6 cellular contexts compared by ENCODE assay signal in the genomic region with DNA sequence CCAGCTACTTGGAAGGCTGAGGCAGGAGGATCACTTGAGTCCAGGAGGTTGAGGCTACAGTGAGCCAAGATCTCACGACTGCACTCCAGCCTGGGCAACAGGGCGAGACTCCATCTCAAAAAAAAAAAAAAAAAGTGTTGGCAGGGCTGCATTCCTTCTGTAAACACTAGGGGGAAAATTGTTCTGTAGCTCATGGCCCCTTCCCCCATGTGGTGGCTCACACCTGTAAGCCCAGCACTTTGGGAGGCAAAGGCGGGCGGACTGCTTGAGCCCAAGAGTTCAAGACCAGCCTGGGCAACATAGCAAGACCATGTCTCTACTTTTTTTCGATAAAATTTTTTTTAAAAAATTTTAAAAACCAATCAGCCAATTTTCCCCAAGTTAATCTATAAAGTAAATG. TPM values are rescaled to one million over a fixed set of nuclear protein-coding genes. Genes with fewer than 3 reads are reported as not detected.
A peak's percentile ranks its signal among the peaks of the same experiment; 100 is the strongest.
DNase-seq lines count a peak whose midpoint lies in the region; TF ChIP-seq lines count a peak whose summit lies in the region.
"Not testable (repeated sequence)": the region's sequence is repeated elsewhere in the genome, so short reads cannot be mapped to it uniquely, and the experiment has no call there.

No MANE protein-coding gene starts in this region.

- H3K9ac ChIP-seq in SK-N-SH; mesendoderm (ENCODE audit: low read length): not testable (repeated sequence)

- not testable (repeated sequence) for H3K9me3 ChIP-seq in SK-N-SH

- not testable (repeated sequence) for H4K8ac ChIP-seq in mesendoderm (ENCODE audit: low read depth, low read length)

- not testable (repeated sequence) for H2BK120ac ChIP-seq in mesendoderm (ENCODE audit: low read depth, low read length)

- not testable (repeated sequence) for H2BK15ac ChIP-seq in mesendoderm (replicated peaks; ENCODE audit: low read depth)

- TF ChIP-seq CTCF in GM12864 (IDR thresholded peaks at IDR 0.05; ENCODE audit: low read depth, low read length, missing control alignments) (peak; percentile 13), SK-N-SH (IDR thresholded peaks at IDR 0.05) (peak; percentile 30; the same call in 1 of the 2 replicates), choroid plexus epithelial cell (conservative IDR thresholded peaks at IDR 0.05; ENCODE audit: low read depth, low read length) (peak; percentile 22), type B pancreatic cell (conservative IDR thresholded peaks at IDR 0.05) (peak; percentile 42)

- H3K56ac ChIP-seq in mesendoderm (ENCODE audit: low read length) = not testable (repeated sequence)

- not testable (repeated sequence) for H3K23ac ChIP-seq in mesendoderm (ENCODE audit: low read length)

- DNase-seq in GM12864 (ENCODE audit: low read depth); HEK293T (ENCODE audit: extremely low spot score); SK-N-SH; choroid plexus epithelial cell (ENCODE audit: low read depth); type B pancreatic cell (ENCODE audit: extremely low spot score, unreplicated experiment): not testable (repeated sequence)
- peak; percentile 38 for DNase-seq in mesendoderm

- TF ChIP-seq RAD21 in SK-N-SH (IDR thresholded peaks at IDR 0.05; ENCODE audit: low read length) = not testable (repeated sequence)

- H3K9me3 Mint-ChIP-seq in type B pancreatic cell = not testable (repeated sequence)

- not testable (repeated sequence) for H3K4me3 Mint-ChIP-seq in type B pancreatic cell

- H3K27me3 ChIP-seq in SK-N-SH (ENCODE audit: insufficient read depth); mesendoderm (ENCODE audit: insufficient read depth, low read length, poor library complexity): not testable (repeated sequence)

- not testable (repeated sequence) for H2BK5ac ChIP-seq in mesendoderm (ENCODE audit: low read length)

- TF ChIP-seq EP300 in SK-N-SH (IDR thresholded peaks at IDR 0.05; ENCODE audit: borderline replicate concordance in 1 of 2, low read depth in 1 of 2, low read length in 1 of 2) = not testable (repeated sequence)

- H3K18ac ChIP-seq in mesendoderm (ENCODE audit: low read length) = not testable (repeated sequence)

- not testable (repeated sequence) for H3K27ac Mint-ChIP-seq in type B pancreatic cell

- H3K4me1 ChIP-seq in SK-N-SH (ENCODE audit: control insufficient read depth in 1 of 2, insufficient read depth in 2 of 2, low read depth in 1 of 2, low read length in 1 of 2); mesendoderm (ENCODE audit: control insufficient read depth, low read depth, low read length): not testable (repeated sequence)

- not testable (repeated sequence) for H4K20me1 ChIP-seq in SK-N-SH (ENCODE audit: insufficient read depth)

- H2AFZ ChIP-seq in SK-N-SH (ENCODE audit: low read depth) = not testable (repeated sequence)

- H3K4me1 Mint-ChIP-seq in type B pancreatic cell (ENCODE audit: unreplicated experiment) = not testable (repeated sequence)

- not testable (repeated sequence) for H4K5ac ChIP-seq in mesendoderm (ENCODE audit: low read length)

- 85% methylated on average over 5 of the region's 5 CpGs for WGBS in SK-N-SH (ENCODE audit: low lambda C conversion rate)
- WGBS in mesendoderm (ENCODE audit: extremely low coverage, insufficient coverage, low lambda C conversion rate) = 100% methylated on average over 1 of the region's 5 CpGs

- H3K4ac ChIP-seq in mesendoderm (ENCODE audit: low read depth, low read length) = not testable (repeated sequence)

- POLR2A ChIA-PET in HEK293T (lab: Yijun Ruan, JAX); SK-N-SH (lab: Yijun Ruan, JAX): not testable (repeated sequence)

- not testable (repeated sequence) for H3K4me2 ChIP-seq in SK-N-SH; mesendoderm (ENCODE audit: low read length)

- H2AK5ac ChIP-seq in mesendoderm (ENCODE audit: low read length) = not testable (repeated sequence)

- not testable (repeated sequence) for H3K27ac ChIP-seq in SK-N-SH (ENCODE audit: low read depth in 2 of 2, low read length in 1 of 2); mesendoderm (ENCODE audit: low read depth, low read length)

- not testable (repeated sequence) for H3K79me2 ChIP-seq in SK-N-SH (ENCODE audit: insufficient read depth); mesendoderm (ENCODE audit: control insufficient read depth, insufficient read depth, low read length)

- not testable (repeated sequence) for H3K9me2 ChIP-seq in SK-N-SH

- not testable (repeated sequence) for H3K36me3 Mint-ChIP-seq in type B pancreatic cell

- not testable (repeated sequence) for H3K27me3 Mint-ChIP-seq in type B pancreatic cell

- not testable (repeated sequence) for H3F3A ChIP-seq in SK-N-SH (replicated peaks; ENCODE audit: insufficient read depth)

- H3K79me1 ChIP-seq in mesendoderm (ENCODE audit: low read length) = not testable (repeated sequence)

- H3K36me3 ChIP-seq in SK-N-SH (replicated peaks in 1 of 2; ENCODE audit: control insufficient read depth in 1 of 2, insufficient read depth in 2 of 2, low read length in 1 of 2) = peaks cover 0 to 12% of the 10 kb centered on the region in 2 experiments
- H3K36me3 ChIP-seq in mesendoderm (ENCODE audit: control insufficient read depth, insufficient read depth, low read length) = not testable (repeated sequence)

- H3K4me3 ChIP-seq in GM12864 (ENCODE audit: low read depth, low read length); SK-N-SH (ENCODE audit: low read depth in 2 of 2, low read length in 1 of 2); choroid plexus epithelial cell (ENCODE audit: low read depth, low read length); mesendoderm (ENCODE audit: low read length): not testable (repeated sequence)

- CTCF ChIA-PET in HEK293T (lab: Yijun Ruan, JAX) = not testable (repeated sequence)
- CTCF ChIA-PET in SK-N-SH (lab: Yijun Ruan, JAX) = interaction anchor here (0.8 to 1.4 kb wide), 2 partner anchors 11 to 35 kb away, joined by 3 to 4 read pairs; no protein-coding TSS in a partner anchor

TF ChIP-seq in HEK293T, 16 proteins besides CTCF, POLR2A, EP300 and RAD21:
- TF ChIP-seq ZNF384 (IDR thresholded peaks at IDR 0.05) = peak; percentile 92

RNA-seq across cellular contexts. Expression of a gene that starts 8.2 kb away (rescaled TPM):
- polyA plus RNA-seq in SK-N-SH (2012; rRNA removed) = 6.9 and 7.0 TPM in 2 replicates
- 2.3 and 4.2 TPM in 2 replicates for polyA plus RNA-seq in SK-N-SH (2012; cell fraction: cytosol; rRNA removed)
- 22.6 and 27.0 TPM in 2 replicates for polyA plus RNA-seq in SK-N-SH (2012; cell fraction: nucleus; rRNA removed)
- polyA plus RNA-seq in mesendoderm (2013, experiment 1 of 2) = 1.8 TPM
- 1.8 TPM for polyA plus RNA-seq in mesendoderm (2013, experiment 2 of 2)
- total RNA-seq in type B pancreatic cell (ENCODE audit: low replicate concordance) = 13.0 and 17.4 TPM in 2 replicates

RNA-seq across cellular contexts. Expression of a gene that starts 17.5 kb away (rescaled TPM):
- polyA plus RNA-seq in SK-N-SH (2012; rRNA removed) = 5.6 and 6.0 TPM in 2 replicates
- polyA plus RNA-seq in SK-N-SH (2012; cell fraction: cytosol; rRNA removed) = 2.2 and 3.8 TPM in 2 replicates
- polyA plus RNA-seq in SK-N-SH (2012; cell fraction: nucleus; rRNA removed) = 11.5 and 12.0 TPM in 2 replicates
- 3.3 TPM for polyA plus RNA-seq in mesendoderm (2013, experiment 1 of 2)
- 4.1 TPM for polyA plus RNA-seq in mesendoderm (2013, experiment 2 of 2)
- total RNA-seq in type B pancreatic cell (ENCODE audit: low replicate concordance) = 11.5 and 15.0 TPM in 2 replicates

RNA-seq across cellular contexts. Expression of a gene that starts 27.4 kb away (rescaled TPM):
- polyA plus RNA-seq in SK-N-SH (2012; rRNA removed) = 50.5 and 57.3 TPM in 2 replicates
- polyA plus RNA-seq in SK-N-SH (2012; cell fraction: cytosol; rRNA removed) = 29.2 and 41.8 TPM in 2 replicates
- 24.0 and 40.3 TPM in 2 replicates for polyA plus RNA-seq in SK-N-SH (2012; cell fraction: nucleus; rRNA removed)
- 18.3 TPM for polyA plus RNA-seq in mesendoderm (2013, experiment 1 of 2)
- 16.9 TPM for polyA plus RNA-seq in mesendoderm (2013, experiment 2 of 2)
- total RNA-seq in type B pancreatic cell (ENCODE audit: low replicate concordance) = 5.7 and 9.3 TPM in 2 replicates

RNA-seq across cellular contexts. Expression of a gene that starts 32.9 kb away (rescaled TPM):
- polyA plus RNA-seq in SK-N-SH (2012; rRNA removed) = 2.9 and 3.8 TPM in 2 replicates
- polyA plus RNA-seq in SK-N-SH (2012; cell fraction: cytosol; rRNA removed) = 2.1 and 2.8 TPM in 2 replicates
- 5.6 and 6.3 TPM in 2 replicates for polyA plus RNA-seq in SK-N-SH (2012; cell fraction: nucleus; rRNA removed)
- polyA plus RNA-seq in mesendoderm (2013, experiment 1 of 2) = 1.7 TPM
- 1.6 TPM for polyA plus RNA-seq in mesendoderm (2013, experiment 2 of 2)
- total RNA-seq in type B pancreatic cell (ENCODE audit: low replicate concordance) = 9.3 and 12.7 TPM in 2 replicates

RNA-seq across cellular contexts. Expression of a gene that starts 35.3 kb away (rescaled TPM):
- polyA plus RNA-seq in SK-N-SH (2012; rRNA removed) = 7.9 and 11.3 TPM in 2 replicates
- 4.4 and 6.0 TPM in 2 replicates for polyA plus RNA-seq in SK-N-SH (2012; cell fraction: cytosol; rRNA removed)
- 21.0 and 30.6 TPM in 2 replicates for polyA plus RNA-seq in SK-N-SH (2012; cell fraction: nucleus; rRNA removed)
- polyA plus RNA-seq in mesendoderm (2013, experiment 1 of 2) = 13.0 TPM
- 12.6 TPM for polyA plus RNA-seq in mesendoderm (2013, experiment 2 of 2)
- total RNA-seq in type B pancreatic cell (ENCODE audit: low replicate concordance) = 18.6 and 20.2 TPM in 2 replicates
